19 cellular contexts compared by ENCODE assay signal in genomic region chr13:24407844-24408243, GRCh38.
DNase-seq lines count a peak whose midpoint lies in the region; TF ChIP-seq lines count a peak whose summit lies in the region.
"Had no signal": no experiment of that assay in that cellular context is flagged by ENCODE, and none has a peak within 500 bp of the region (broad histone marks: within the 10 kb centered on the region; RNA-seq: fewer than 3 reads in every experiment).

No MANE protein-coding gene starts in this region.

- H3K27me3 ChIP-seq in BE2C (no peaks in the 10 kb centered on the region; the same call in 1 of the 2 replicates), OCI-LY3 (ENCODE audit: low read depth, low read length) (peaks cover 7% of the 10 kb centered on the region), right atrium auricular region (no peaks in the 10 kb centered on the region), ovary (no peaks in the 10 kb centered on the region)
- H3K27me3 ChIP-seq: right lobe of liver, uterus had no signal

- no peak overlapping the region for H3K4me2 ChIP-seq in OCI-LY3 (ENCODE audit: low read length)

- no peak overlapping the region for H2AFZ ChIP-seq in OCI-LY3 (ENCODE audit: low read depth, low read length)

- H3K27ac ChIP-seq in OCI-LY3 (ENCODE audit: low read length) (no peak overlapping the region), right atrium auricular region (no peak overlapping the region), ovary (no peak overlapping the region)
- H3K27ac ChIP-seq: right lobe of liver, uterus had no signal

- H4K20me1 ChIP-seq in OCI-LY3 (ENCODE audit: insufficient read depth, low read length): no peaks in the 10 kb centered on the region

- no peaks in the 10 kb centered on the region for H3K79me2 ChIP-seq in OCI-LY3 (ENCODE audit: low read length)

- 62 to 76% (median 74%) methylated on average over 3 of the region's 3 CpGs for WGBS in ovary, 3 donors

- TF ChIP-seq POLR2A in ovary (IDR thresholded peaks at IDR 0.05): no peak

- TF ChIP-seq CTCF in BE2C (IDR thresholded peaks at IDR 0.05; ENCODE audit: low read depth, low read length) (peak; percentile 40), GM12874 (IDR thresholded peaks at IDR 0.05; ENCODE audit: insufficient read depth, low read depth, low read length) (peak; percentile 25; the same call in 1 of the 2 replicates), OCI-LY3 (IDR thresholded peaks at IDR 0.05; ENCODE audit: low read depth, low read length) (peak; percentile 28), fibroblast of pulmonary artery (IDR thresholded peaks at IDR 0.05; ENCODE audit: low read length, missing control alignments) (peak; percentile 8), right atrium auricular region (IDR thresholded peaks at IDR 0.05) (no peak), ovary (IDR thresholded peaks at IDR 0.05) (no peak)

- H3K4me3 ChIP-seq in BE2C (ENCODE audit: low read depth, low read length) (no peak overlapping the region), OCI-LY3 (ENCODE audit: low read length) (no peak overlapping the region), fibroblast of pulmonary artery (replicated peaks; ENCODE audit: low read depth, low read length) (no peak overlapping the region), right atrium auricular region (no peak overlapping the region), ovary (no peak overlapping the region)
- H3K4me3 ChIP-seq: right lobe of liver, uterus had no signal

- H3K9me3 ChIP-seq in BE2C: no peaks in the 10 kb centered on the region
- H3K9me3 ChIP-seq in OCI-LY3 (ENCODE audit: insufficient read depth, low read length): no peaks in the 10 kb centered on the region
- H3K9me3 ChIP-seq in right atrium auricular region: no peaks in the 10 kb centered on the region
- H3K9me3 ChIP-seq in ovary: no peaks in the 10 kb centered on the region
- H3K9me3 ChIP-seq: right lobe of liver, uterus had no signal

- no peak for TF ChIP-seq EP300 in ovary (IDR thresholded peaks at IDR 0.05)

- H3K36me3 ChIP-seq in BE2C: no peaks in the 10 kb centered on the region
- H3K36me3 ChIP-seq in OCI-LY3 (replicated peaks; ENCODE audit: low read depth, low read length): no peaks in the 10 kb centered on the region
- no peaks in the 10 kb centered on the region for H3K36me3 ChIP-seq in right atrium auricular region
- no peaks in the 10 kb centered on the region for H3K36me3 ChIP-seq in ovary
- H3K36me3 ChIP-seq: right lobe of liver, uterus had no signal

- no peak overlapping the region for H3K9ac ChIP-seq in OCI-LY3 (ENCODE audit: low read length)

- no peak for DNase-seq in BE2C
- no peak for DNase-seq in fibroblast of pulmonary artery (ENCODE audit: low read depth)
- DNase-seq in T-helper 9 cell: no peak
- DNase-seq in central memory CD4-positive, alpha-beta T cell: no peak
- no peak for DNase-seq in right atrium auricular region (ENCODE audit: low spot score)
- no peak for DNase-seq in ovary
- DNase-seq: activated CD4-positive, CD25-positive, alpha-beta regulatory T cell treated with anti-CD3 and anti-CD28 coated beads, Interleukin-2, amount 50 U/mL, for 72 hours; activated gamma-delta T cell; COR-L47; effector memory CD4-positive, alpha-beta T cell; GOT3; IMR-90; NCI-H1092 treated with DMSO at 0.1 percent for 48 hours; NCI-H82; right lobe of liver; stimulated activated CD4-positive, alpha-beta T cell treated with anti-CD3 and anti-CD28 coated beads, Interleukin-2, amount 100 ng/mL, for 24 hours; uterus had no signal

- H3K4me1 ChIP-seq in BE2C: no peaks in the 10 kb centered on the region
- H3K4me1 ChIP-seq in OCI-LY3 (ENCODE audit: low read length): no peaks in the 10 kb centered on the region
- H3K4me1 ChIP-seq in right atrium auricular region: no peaks in the 10 kb centered on the region
- H3K4me1 ChIP-seq in ovary (ENCODE audit: insufficient read depth): no peaks in the 10 kb centered on the region
- H3K4me1 ChIP-seq: right lobe of liver, uterus had no signal

- intact Hi-C loops in ovary (cut with DNase I): no loop called here

Comparison
In these comparisons a context has a peak if more than half of its experiments do, and no peak if none do; other contexts are left out.
1. CTCF ChIP-seq: peak in BE2C (single experiment), GM12874 (single experiment), OCI-LY3 (single experiment) and fibroblast of pulmonary artery (single experiment); none in right atrium auricular region (0 of 2) and ovary (0 of 3).